ENCODE assay signal across 24 cellular contexts in the genomic region with DNA sequence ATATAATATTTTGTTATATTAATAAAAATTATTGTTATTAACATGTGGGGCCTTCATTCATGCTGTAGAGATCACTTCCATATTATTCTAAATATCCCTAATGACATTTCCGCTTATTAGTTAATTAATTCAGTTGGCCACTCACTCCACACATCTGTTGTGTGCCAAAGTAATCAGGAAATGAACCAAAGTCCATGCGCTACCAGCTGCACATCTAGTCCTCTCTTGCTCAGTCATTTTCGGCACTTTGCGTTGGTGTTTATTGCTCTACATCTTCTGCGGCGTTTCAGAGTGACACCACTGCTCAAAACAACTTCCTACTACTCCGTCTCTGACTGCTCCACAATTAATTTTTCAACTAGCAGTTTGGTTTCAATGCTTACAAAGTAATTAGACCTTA.
A peak's percentile ranks its signal among the peaks of the same experiment; 100 is the strongest.
DNase-seq lines count a peak whose midpoint lies in the region; ATAC-seq, FAIRE-seq and TF ChIP-seq lines count a peak whose summit lies in the region.
"Had no signal": no experiment of that assay in that cellular context is flagged by ENCODE, and none has a peak within 500 bp of the region (broad histone marks: within the 10 kb centered on the region; RNA-seq: fewer than 3 reads in every experiment).

No MANE protein-coding gene starts in this region.

- peak; percentile 43 for DNase-seq in DMS 273 (lab: John Stamatoyannopoulos, UW; ENCODE audit: unreplicated experiment)
- no peak for DNase-seq in DMS 273 treated with DMSO at 0.1 percent for 48 hours (lab: John Stamatoyannopoulos, UW)
- DNase-seq in NCI-H1417 treated with DMSO at 0.1 percent for 48 hours (lab: John Stamatoyannopoulos, UW) = peak; percentile 56
- peak; percentile 49 for DNase-seq in SHP77 treated with DMSO at 0.1 percent for 48 hours (lab: John Stamatoyannopoulos, UW)
- peak in 1 of 3 donors; percentile 64 for DNase-seq in mucosa of descending colon
- DNase-seq in urothelium cell line (ENCODE audit: low spot score) = no peak
- DNase-seq: activated CD8-positive, alpha-beta memory T cell treated with anti-CD3 and anti-CD28 coated beads, Interleukin-2, amount 50 U/mL, for 48 hours; activated naive CD8-positive, alpha-beta T cell treated with anti-CD3 and anti-CD28 coated beads, Interleukin-2, amount 50 U/mL, for 24 hours; CD8-positive, alpha-beta memory T cell; effector memory CD8-positive, alpha-beta T cell; hippocampal formation; Kasumi-1; NCI-H146; stimulated activated CD4-positive, alpha-beta T cell treated with anti-CD3 and anti-CD28 coated beads, Interleukin-4, amount 100 ng/mL, for 1 hour; stimulated activated naive CD4-positive, alpha-beta T cell treated with Interleukin-2 at 50 U/mL for 16 hours; T1000; thyroid gland had no signal

- ATAC-seq in mucosa of descending colon = peak; percentile 94
- no peak for ATAC-seq in HG03442 (IDR thresholded peaks at IDR 0.05; ENCODE audit: unreplicated experiment)
- ATAC-seq in HG02885 (IDR thresholded peaks at IDR 0.05; ENCODE audit: poor library complexity, unreplicated experiment) = no peak
- ATAC-seq: activated naive CD8-positive, alpha-beta T cell treated with anti-CD3 and anti-CD28 coated beads, Interleukin-2, amount 50 U/mL, for 24 hours; body of pancreas; effector memory CD8-positive, alpha-beta T cell; GM23338; WTC11 had no signal

- no peak for FAIRE-seq in urothelium cell line (lab: Jason Lieb, UNC)

- H3K9me3 ChIP-seq in mucosa of descending colon = no peaks in the 10 kb centered on the region
- H3K9me3 ChIP-seq: body of pancreas, esophagus muscularis mucosa, thyroid gland had no signal

- no peaks in the 10 kb centered on the region for H3K36me3 ChIP-seq in mucosa of descending colon (ENCODE audit: low read depth)
- H3K36me3 ChIP-seq: esophagus muscularis mucosa, thyroid gland had no signal

- peaks cover 2% of the 10 kb centered on the region for H3K4me1 ChIP-seq in mucosa of descending colon (ENCODE audit: low read depth)
- H3K4me1 ChIP-seq: body of pancreas, thyroid gland had no signal

- intact Hi-C loops in mucosa of descending colon (cut with DNase I, micrococcal nuclease) = no loop called here

- no peak overlapping the region for H3K4me3 ChIP-seq in mucosa of descending colon
- H3K4me3 ChIP-seq: body of pancreas, esophagus muscularis mucosa, GM23338, lung, thyroid gland had no signal

- no peak for TF ChIP-seq CTCF in mucosa of descending colon (IDR thresholded peaks at IDR 0.05)

Comparison
In these comparisons a context has a peak if more than half of its experiments do, and no peak if none do; other contexts are left out.
1. DNase-seq: peak in DMS 273 (single experiment), NCI-H1417 treated with DMSO at 0.1 percent for 48 hours (single experiment) and SHP77 treated with DMSO at 0.1 percent for 48 hours (single experiment); none in DMS 273 treated with DMSO at 0.1 percent for 48 hours (single experiment) and urothelium cell line (single experiment).